Comparison of ENCODE assay signal across 1 cellular context in the genomic region with DNA sequence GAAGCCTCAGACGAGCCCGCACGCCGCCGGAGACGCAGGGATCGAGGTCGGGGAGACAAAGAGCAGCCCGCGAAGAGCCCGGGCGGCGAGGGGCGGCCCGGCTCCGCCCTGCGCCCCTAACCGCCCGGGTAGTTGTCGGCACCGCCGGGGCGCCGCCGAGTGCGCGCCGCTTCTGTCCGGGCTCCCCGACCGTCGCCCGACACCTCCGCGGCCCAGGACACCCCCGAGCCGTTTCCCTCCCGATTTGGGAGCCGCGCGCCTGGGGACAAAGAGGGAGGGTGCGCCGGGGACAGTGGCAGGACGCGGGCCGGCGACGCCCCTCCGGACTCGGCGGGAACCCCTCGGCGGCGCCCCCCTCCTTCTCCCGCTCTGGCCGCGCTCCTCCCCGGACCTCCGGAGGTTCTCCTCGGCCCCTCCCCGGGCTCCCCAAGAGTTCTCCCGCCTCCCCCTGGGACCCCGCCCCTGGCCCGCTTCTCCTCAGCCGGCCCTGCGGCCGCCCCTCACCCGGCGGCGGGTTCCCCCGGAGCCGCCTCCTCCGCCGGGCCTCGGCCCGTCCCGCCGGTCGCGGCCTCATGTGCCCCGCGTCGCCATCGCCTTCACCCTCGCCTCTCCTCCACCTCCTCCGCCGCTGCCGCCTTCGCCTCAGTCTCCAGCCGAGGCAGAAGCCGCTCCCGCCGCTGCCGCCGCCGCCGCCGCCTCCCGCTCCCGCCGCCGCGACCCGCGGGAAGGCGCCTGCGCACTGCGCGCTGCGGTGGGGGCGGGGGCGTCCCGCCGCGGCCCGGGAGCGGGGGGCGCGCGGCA.
TF ChIP-seq lines count a peak whose summit lies in the region.

TSS of gene GJC1 (minus strand) at position 730 of the 801 bp plus-strand sequence. CDS start 24,470 bp downstream, outside the sequence.

TF ChIP-seq in GM23338, 12 proteins besides CTCF, POLR2A, EP300 and RAD21 (continued from another document):
- TF ChIP-seq, protein P1, sequence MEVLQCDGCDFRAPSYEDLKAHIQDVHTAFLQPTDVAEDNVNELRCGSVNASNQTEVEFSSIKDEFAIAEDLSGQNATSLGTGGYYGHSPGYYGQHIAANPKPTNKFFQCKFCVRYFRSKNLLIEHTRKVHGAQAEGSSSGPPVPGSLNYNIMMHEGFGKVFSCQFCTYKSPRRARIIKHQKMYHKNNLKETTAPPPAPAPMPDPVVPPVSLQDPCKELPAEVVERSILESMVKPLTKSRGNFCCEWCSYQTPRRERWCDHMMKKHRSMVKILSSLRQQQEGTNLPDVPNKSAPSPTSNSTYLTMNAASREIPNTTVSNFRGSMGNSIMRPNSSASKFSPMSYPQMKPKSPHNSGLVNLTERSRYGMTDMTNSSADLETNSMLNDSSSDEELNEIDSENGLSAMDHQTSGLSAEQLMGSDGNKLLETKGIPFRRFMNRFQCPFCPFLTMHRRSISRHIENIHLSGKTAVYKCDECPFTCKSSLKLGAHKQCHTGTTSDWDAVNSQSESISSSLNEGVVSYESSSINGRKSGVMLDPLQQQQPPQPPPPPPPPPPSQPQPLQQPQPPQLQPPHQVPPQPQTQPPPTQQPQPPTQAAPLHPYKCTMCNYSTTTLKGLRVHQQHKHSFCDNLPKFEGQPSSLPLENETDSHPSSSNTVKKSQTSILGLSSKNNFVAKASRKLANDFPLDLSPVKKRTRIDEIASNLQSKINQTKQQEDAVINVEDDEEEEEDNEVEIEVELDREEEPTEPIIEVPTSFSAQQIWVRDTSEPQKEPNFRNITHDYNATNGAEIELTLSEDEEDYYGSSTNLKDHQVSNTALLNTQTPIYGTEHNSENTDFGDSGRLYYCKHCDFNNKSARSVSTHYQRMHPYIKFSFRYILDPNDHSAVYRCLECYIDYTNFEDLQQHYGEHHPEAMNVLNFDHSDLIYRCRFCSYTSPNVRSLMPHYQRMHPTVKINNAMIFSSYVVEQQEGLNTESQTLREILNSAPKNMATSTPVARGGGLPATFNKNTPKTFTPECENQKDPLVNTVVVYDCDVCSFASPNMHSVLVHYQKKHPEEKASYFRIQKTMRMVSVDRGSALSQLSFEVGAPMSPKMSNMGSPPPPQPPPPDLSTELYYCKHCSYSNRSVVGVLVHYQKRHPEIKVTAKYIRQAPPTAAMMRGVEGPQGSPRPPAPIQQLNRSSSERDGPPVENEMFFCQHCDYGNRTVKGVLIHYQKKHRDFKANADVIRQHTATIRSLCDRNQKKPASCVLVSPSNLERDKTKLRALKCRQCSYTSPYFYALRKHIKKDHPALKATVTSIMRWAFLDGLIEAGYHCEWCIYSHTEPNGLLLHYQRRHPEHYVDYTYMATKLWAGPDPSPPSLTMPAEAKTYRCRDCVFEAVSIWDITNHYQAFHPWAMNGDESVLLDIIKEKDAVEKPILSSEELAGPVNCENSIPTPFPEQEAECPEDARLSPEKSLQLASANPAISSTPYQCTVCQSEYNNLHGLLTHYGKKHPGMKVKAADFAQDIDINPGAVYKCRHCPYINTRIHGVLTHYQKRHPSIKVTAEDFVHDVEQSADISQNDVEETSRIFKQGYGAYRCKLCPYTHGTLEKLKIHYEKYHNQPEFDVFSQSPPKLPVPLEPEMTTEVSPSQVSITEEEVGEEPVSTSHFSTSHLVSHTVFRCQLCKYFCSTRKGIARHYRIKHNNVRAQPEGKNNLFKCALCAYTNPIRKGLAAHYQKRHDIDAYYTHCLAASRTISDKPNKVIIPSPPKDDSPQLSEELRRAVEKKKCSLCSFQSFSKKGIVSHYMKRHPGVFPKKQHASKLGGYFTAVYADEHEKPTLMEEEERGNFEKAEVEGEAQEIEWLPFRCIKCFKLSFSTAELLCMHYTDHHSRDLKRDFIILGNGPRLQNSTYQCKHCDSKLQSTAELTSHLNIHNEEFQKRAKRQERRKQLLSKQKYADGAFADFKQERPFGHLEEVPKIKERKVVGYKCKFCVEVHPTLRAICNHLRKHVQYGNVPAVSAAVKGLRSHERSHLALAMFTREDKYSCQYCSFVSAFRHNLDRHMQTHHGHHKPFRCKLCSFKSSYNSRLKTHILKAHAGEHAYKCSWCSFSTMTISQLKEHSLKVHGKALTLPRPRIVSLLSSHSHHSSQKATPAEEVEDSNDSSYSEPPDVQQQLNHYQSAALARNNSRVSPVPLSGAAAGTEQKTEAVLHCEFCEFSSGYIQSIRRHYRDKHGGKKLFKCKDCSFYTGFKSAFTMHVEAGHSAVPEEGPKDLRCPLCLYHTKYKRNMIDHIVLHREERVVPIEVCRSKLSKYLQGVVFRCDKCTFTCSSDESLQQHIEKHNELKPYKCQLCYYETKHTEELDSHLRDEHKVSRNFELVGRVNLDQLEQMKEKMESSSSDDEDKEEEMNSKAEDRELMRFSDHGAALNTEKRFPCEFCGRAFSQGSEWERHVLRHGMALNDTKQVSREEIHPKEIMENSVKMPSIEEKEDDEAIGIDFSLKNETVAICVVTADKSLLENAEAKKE (CRISPR knock-in tag; IDR thresholded peaks at IDR 0.05): no peak
- no peak for TF ChIP-seq CREB1 (CRISPR knock-in tag; IDR thresholded peaks at IDR 0.05; ENCODE audit: low read depth)
- no peak for TF ChIP-seq JUNB (IDR thresholded peaks at IDR 0.05; ENCODE audit: unreplicated experiment)
- no peak for TF ChIP-seq EZH2phosphoT487 (IDR thresholded peaks at IDR 0.05; ENCODE audit: unreplicated experiment)
- no peak for TF ChIP-seq EZH2 (IDR thresholded peaks at IDR 0.05; ENCODE audit: low read depth, unreplicated experiment)
- TF ChIP-seq ZNF114 (CRISPR knock-in tag; IDR thresholded peaks at IDR 0.05): no peak
- TF ChIP-seq STAT1 (IDR thresholded peaks at IDR 0.05; ENCODE audit: unreplicated experiment): no peak
- no peak for TF ChIP-seq ZNF331 (CRISPR knock-in tag; IDR thresholded peaks at IDR 0.05; ENCODE audit: low read depth)
- no peak for TF ChIP-seq POLR2AphosphoS5 (IDR thresholded peaks at IDR 0.05; ENCODE audit: low read depth)
- no peak for TF ChIP-seq REST (IDR thresholded peaks at IDR 0.05; ENCODE audit: unreplicated experiment)
TF ChIP-seq in GM23338: peak in this region for 0.
